8 cellular contexts compared by ENCODE assay signal in the genomic region with DNA sequence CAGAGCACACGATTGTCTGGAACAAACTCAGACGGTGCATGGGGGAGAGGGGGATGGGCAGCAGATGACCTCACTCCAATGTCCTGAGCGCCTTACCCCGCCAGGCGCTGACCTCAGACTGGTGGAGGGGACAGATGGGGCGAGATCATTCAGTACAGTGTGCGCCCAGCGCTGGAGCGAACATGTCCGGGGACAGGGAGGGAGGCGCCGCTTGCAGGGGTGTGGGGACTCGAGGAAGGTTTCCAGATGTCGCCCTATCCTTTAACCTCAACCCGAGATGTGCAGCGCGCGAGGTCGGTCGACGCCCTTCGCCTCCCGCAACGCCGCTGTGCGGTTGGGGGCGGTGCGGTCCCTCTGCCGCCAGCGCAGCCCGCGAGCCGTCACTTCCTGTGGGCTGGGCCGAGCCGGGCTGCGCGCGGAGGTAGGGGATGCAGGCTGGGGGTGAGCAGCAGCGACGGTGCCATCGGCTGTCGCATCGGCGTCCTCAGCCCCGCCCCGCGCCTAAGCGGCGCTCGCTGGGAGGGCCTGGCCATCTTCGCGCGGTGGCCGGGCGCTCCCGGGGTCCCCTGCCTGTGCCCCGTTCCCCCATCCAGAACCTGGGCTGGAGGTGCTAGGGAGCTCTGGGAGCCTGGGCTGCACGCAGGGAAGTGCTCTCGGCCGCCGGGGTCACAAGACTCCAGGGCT. TPM values are rescaled to one million over a fixed set of nuclear protein-coding genes. Genes with fewer than 3 reads are reported as not detected.
A peak's percentile ranks its signal among the peaks of the same experiment; 100 is the strongest.
DNase-seq lines count a peak whose midpoint lies in the region; ATAC-seq and TF ChIP-seq lines count a peak whose summit lies in the region.

No MANE protein-coding gene starts in this region.

- H3K79me1 ChIP-seq in trophoblast cell (ENCODE audit: low read length), result peaks cover 9% of the 10 kb centered on the region

- CTCF ChIA-PET in SK-N-SH (lab: Yijun Ruan, JAX), result interaction anchor here (1.0 to 2.9 kb wide), 8 partner anchors 8 to 59 kb away, joined by 3 to 15 read pairs (median 4); a partner anchor contains a TSS

- no peak; the same call in 1 of the 2 replicates for TF ChIP-seq RAD21 in SK-N-SH (IDR thresholded peaks at IDR 0.05; ENCODE audit: low read length)

- H4K12ac ChIP-seq in trophoblast cell (ENCODE audit: low read depth, low read length), result peak overlapping the region; percentile 84

- H3F3A ChIP-seq in SK-N-SH (replicated peaks; ENCODE audit: insufficient read depth), result peaks cover 37% of the 10 kb centered on the region

- H3K9me2 ChIP-seq in SK-N-SH, result no peaks in the 10 kb centered on the region

- no peaks in the 10 kb centered on the region for H3K27me3 ChIP-seq in MG63
- no peaks in the 10 kb centered on the region for H3K27me3 ChIP-seq in SK-N-SH (ENCODE audit: insufficient read depth)
- H3K27me3 ChIP-seq in heart left ventricle, result peaks cover 0 to 12% (median 0%) of the 10 kb centered on the region in 9 donors
- H3K27me3 ChIP-seq in trophoblast cell (ENCODE audit: insufficient read depth, low read length), result no peaks in the 10 kb centered on the region
- H3K27me3 ChIP-seq in tibial nerve, result no peaks in the 10 kb centered on the region

- peak overlapping the region; percentile 84 for H3K14ac ChIP-seq in trophoblast cell (ENCODE audit: low read length)

- H4K8ac ChIP-seq in trophoblast cell (ENCODE audit: low read depth, low read length), result peak overlapping the region; percentile 75

- H3K18ac ChIP-seq in trophoblast cell (ENCODE audit: low read length), result peak overlapping the region; percentile 64

- ATAC-seq in heart left ventricle (peak; percentile 86 to 95 (median 94)), HG02588 (IDR thresholded peaks at IDR 0.05; ENCODE audit: unreplicated experiment) (no peak)

- peak overlapping the region; percentile 8 for H3K4ac ChIP-seq in trophoblast cell (ENCODE audit: low read depth, low read length)

- H3K9ac ChIP-seq in SK-N-SH, result peak overlapping the region; percentile 60
- peak overlapping the region; percentile 83 for H3K9ac ChIP-seq in trophoblast cell (ENCODE audit: low read length)

- H3K27ac ChIP-seq in SK-N-SH (ENCODE audit: low read depth in 2 of 2, low read length in 1 of 2) (peak overlapping the region; percentile 59 to 91), heart left ventricle (peak overlapping the region; percentile 83 to 95 (median 90)), trophoblast cell (ENCODE audit: low read depth, low read length) (peak overlapping the region; percentile 72), tibial nerve (peak overlapping the region; percentile 75 to 92 (median 87))

- H2BK12ac ChIP-seq in trophoblast cell (ENCODE audit: low read length), result peak overlapping the region; percentile 6

- DNase-seq in GM13976 (ENCODE audit: low spot score) (peak; percentile 84), MG63 (peak; percentile 72), SK-N-SH (peak; percentile 99), heart left ventricle (peak; percentile 76 to 90 (median 84)), trophoblast cell (peak; percentile 87), tibial nerve (ENCODE audit: low spot score in 2 of 2) (peak; percentile 27 to 49)
- DNase-seq in activated naive CD8-positive, alpha-beta T cell treated with anti-CD3 and anti-CD28 coated beads, Interleukin-2, amount 50 U/mL, for 16 hours (ENCODE audit: low read depth, low spot score), result peak; percentile 44

- TF ChIP-seq CTCF in GM13976 (IDR thresholded peaks at IDR 0.05; ENCODE audit: borderline replicate concordance, control extremely low read depth, extremely low read depth, insufficient read depth, missing control alignments) (no peak), SK-N-SH (IDR thresholded peaks at IDR 0.05) (peak; percentile 12; the same call in 1 of the 2 replicates), heart left ventricle (IDR thresholded peaks at IDR 0.05) (peak in 5 of 12 donors; percentile 7 to 29 (median 23)), tibial nerve (IDR thresholded peaks at IDR 0.05) (peak in 2 of 5 experiments; percentile 37 to 50)

- in situ Hi-C loops in GM13976 (cut with MboI; ENCODE audit: low sequenced_read_pairs, unreplicated experiment), result no loop called here

- peaks cover 3% of the 10 kb centered on the region; the same call in 1 of the 2 replicates for H3K79me2 ChIP-seq in SK-N-SH (ENCODE audit: insufficient read depth)
- peaks cover 5% of the 10 kb centered on the region for H3K79me2 ChIP-seq in trophoblast cell (ENCODE audit: control insufficient read depth, insufficient read depth, low read length, poor library complexity)

- H3K36me3 ChIP-seq in MG63, result no peaks in the 10 kb centered on the region
- no peaks in the 10 kb centered on the region for H3K36me3 ChIP-seq in SK-N-SH (replicated peaks in 1 of 2; ENCODE audit: control insufficient read depth in 1 of 2, insufficient read depth in 2 of 2, low read length in 1 of 2)
- no peaks in the 10 kb centered on the region for H3K36me3 ChIP-seq in heart left ventricle
- H3K36me3 ChIP-seq in trophoblast cell (ENCODE audit: control insufficient read depth in 1 of 2, insufficient read depth in 2 of 2, low read length in 2 of 2), result no peaks in the 10 kb centered on the region
- H3K36me3 ChIP-seq in tibial nerve, result no peaks in the 10 kb centered on the region

- H2AFZ ChIP-seq in SK-N-SH (ENCODE audit: low read depth) (peak overlapping the region; percentile 93), trophoblast cell (ENCODE audit: insufficient read depth, low read length, poor library complexity) (peak overlapping the region; percentile 74)

- peak in 1 of 2 donors; percentile 77 for TF ChIP-seq POLR2A in heart left ventricle (IDR thresholded peaks at IDR 0.05)
- peak; percentile 36 to 57 for TF ChIP-seq POLR2A in tibial nerve (IDR thresholded peaks at IDR 0.05)

- TF ChIP-seq EP300 in SK-N-SH (IDR thresholded peaks at IDR 0.05; ENCODE audit: borderline replicate concordance in 1 of 2, low read depth in 1 of 2, low read length in 1 of 2), result 0 out of 4 replicates have a peak, but pooled peaks of 1 of the 2 experiments have one; percentile 4
- peak in 1 of 2 donors; percentile 71 for TF ChIP-seq EP300 in tibial nerve (IDR thresholded peaks at IDR 0.05)

- POLR2A ChIA-PET in SK-N-SH (lab: Yijun Ruan, JAX), result interaction anchor here (0.6 to 2.5 kb wide), 7 partner anchors 8 to 149 kb away, joined by 3 to 23 read pairs (median 4); a partner anchor contains a TSS

- no peaks in the 10 kb centered on the region for H3K9me3 ChIP-seq in MG63
- no peaks in the 10 kb centered on the region for H3K9me3 ChIP-seq in SK-N-SH
- no peaks in the 10 kb centered on the region for H3K9me3 ChIP-seq in heart left ventricle
- no peaks in the 10 kb centered on the region for H3K9me3 ChIP-seq in trophoblast cell (ENCODE audit: insufficient read depth, low read depth, low read length)
- H3K9me3 ChIP-seq in tibial nerve, result no peaks in the 10 kb centered on the region

- WGBS in SK-N-SH (ENCODE audit: low lambda C conversion rate), result 1% methylated on average over 22 of the region's 61 CpGs
- 0 to 1% (median 0%) methylated on average over 42 to 61 of the region's 61 CpGs for WGBS in heart left ventricle, 4 donors
- no CpG with 5 or more reads among the region's 61 CpGs for WGBS in trophoblast cell (ENCODE audit: extremely low coverage, insufficient coverage, insufficient read length)
- WGBS in tibial nerve, 2 donors, result 1 to 2% methylated on average over 27 to 58 of the region's 61 CpGs

- intact Hi-C loops in heart left ventricle (cut with DNase I), result loop anchor here in 4 of 10 donors (2.0 to 10.0 kb wide), 5 partner anchors 31 to 203 kb away; a partner anchor contains a TSS

- no peak overlapping the region for H3K23ac ChIP-seq in trophoblast cell (ENCODE audit: low read length)

- H3K4me1 ChIP-seq in SK-N-SH (ENCODE audit: control insufficient read depth in 1 of 2, insufficient read depth in 2 of 2, low read depth in 1 of 2, low read length in 1 of 2) (peaks cover 5 to 11% of the 10 kb centered on the region in 2 experiments; a peak in 2 of 4 replicates), heart left ventricle (peaks cover 6 to 27% (median 20%) of the 10 kb centered on the region in 12 donors), trophoblast cell (ENCODE audit: control insufficient read depth in 1 of 2, insufficient read depth in 2 of 2, low read length in 2 of 2) (peaks cover 7 to 14% of the 10 kb centered on the region in 2 experiments), tibial nerve (peaks cover 0 to 28% (median 14%) of the 10 kb centered on the region in 4 donors)

- peak overlapping the region; percentile 49 for H4K91ac ChIP-seq in trophoblast cell (ENCODE audit: low read depth, low read length)

- peak overlapping the region; percentile 54 for H3K4me3 ChIP-seq in MG63
- H3K4me3 ChIP-seq in SK-N-SH (ENCODE audit: low read depth in 2 of 2, low read length in 1 of 2), result peak overlapping the region; percentile 64 to 94
- peak overlapping the region; percentile 45 to 94 (median 68) for H3K4me3 ChIP-seq in heart left ventricle
- peak overlapping the region; percentile 77 for H3K4me3 ChIP-seq in trophoblast cell (ENCODE audit: low read depth, low read length)
- peak overlapping the region; percentile 38 to 83 (median 72) for H3K4me3 ChIP-seq in tibial nerve

- H2AK5ac ChIP-seq in trophoblast cell (ENCODE audit: low read length), result no peak overlapping the region

- H4K20me1 ChIP-seq in SK-N-SH (ENCODE audit: insufficient read depth), result no peaks in the 10 kb centered on the region

- H2BK5ac ChIP-seq in trophoblast cell (ENCODE audit: low read depth, low read length, poor library complexity), result peak overlapping the region; percentile 5

- peak overlapping the region; percentile 72 for H2BK120ac ChIP-seq in trophoblast cell (ENCODE audit: insufficient read depth, low read length, poor library complexity)

- H3K4me2 ChIP-seq in SK-N-SH (peak overlapping the region; percentile 97), trophoblast cell (ENCODE audit: low read length) (peak overlapping the region; percentile 95)

RNA-seq across cellular contexts. Expression of a gene that starts 5.3 kb away (rescaled TPM):
- 2.2 and 4.2 TPM in 2 replicates for total RNA-seq in MG63 (2014; rRNA removed; shearing (Covaris generic); ENCODE audit: low replicate concordance)
- polyA plus RNA-seq in SK-N-SH (2012; rRNA removed) (18.6 and 21.2 TPM in 2 replicates), heart left ventricle (10 to 100 TPM; 13.6 to 19.1 TPM)
- polyA plus RNA-seq in SK-N-SH (2012; cell fraction: cytosol; rRNA removed), result 9.6 and 15.3 TPM in 2 replicates
- polyA plus RNA-seq in SK-N-SH (2012; cell fraction: nucleus; rRNA removed), result 25.0 and 29.9 TPM in 2 replicates
- total RNA-seq in heart left ventricle (10 to 100 TPM; 13.0 to 56.4 (median 18.1) TPM), tibial nerve (10 to 100 TPM; 10.7 to 19.2 (median 13.9) TPM)
- polyA plus RNA-seq in trophoblast cell (2013), result 12.8 and 13.2 TPM in 2 replicates

RNA-seq across cellular contexts. Expression of a gene that starts 9.6 kb away (rescaled TPM):
- not detected in 2 replicates for total RNA-seq in MG63 (2014; rRNA removed; shearing (Covaris generic); ENCODE audit: low replicate concordance)
- polyA plus RNA-seq in SK-N-SH (2012; rRNA removed) (2.5 and 2.9 TPM in 2 replicates), heart left ventricle (10 to 100 TPM in 1 of 2 donors, 1 to 10 TPM in 1; 6.7 to 10.7 TPM)
- polyA plus RNA-seq in SK-N-SH (2012; cell fraction: cytosol; rRNA removed), result 1.3 and 2.2 TPM in 2 replicates
- polyA plus RNA-seq in SK-N-SH (2012; cell fraction: nucleus; rRNA removed), result 13.2 and 16.3 TPM in 2 replicates
- total RNA-seq in heart left ventricle (10 to 100 TPM in 4 of 9 donors, 1 to 10 TPM in 5; 5.7 to 15.7 (median 9.8) TPM), tibial nerve (10 to 100 TPM in 1 of 4 donors, 1 to 10 TPM in 3; 5.7 to 11.6 (median 8.9) TPM)
- polyA plus RNA-seq in trophoblast cell (2013), result 22.3 and 23.4 TPM in 2 replicates

RNA-seq across cellular contexts. Expression of a gene that starts 30.3 kb away (rescaled TPM):
- total RNA-seq in MG63 (2014; rRNA removed; shearing (Covaris generic); ENCODE audit: low replicate concordance), result 94.3 and 148 TPM in 2 replicates
- polyA plus RNA-seq in SK-N-SH (2012; rRNA removed), result 87.3 and 89.2 TPM in 2 replicates
- 86.8 and 89.7 TPM in 2 replicates for polyA plus RNA-seq in SK-N-SH (2012; cell fraction: cytosol; rRNA removed)
- polyA plus RNA-seq in SK-N-SH (2012; cell fraction: nucleus; rRNA removed), result 31.8 and 37.9 TPM in 2 replicates
- total RNA-seq in heart left ventricle, result 10 to 100 TPM; 41.0 to 89.4 (median 55.8) TPM
- 10 to 100 TPM; 82.0 to 93.8 TPM for polyA plus RNA-seq in heart left ventricle
- polyA plus RNA-seq in trophoblast cell (2013), result 24.9 and 25.0 TPM in 2 replicates
- total RNA-seq in tibial nerve, result 10 to 100 TPM; 32.1 to 51.9 (median 46.0) TPM

RNA-seq across cellular contexts. Expression of a gene that starts 46.4 kb away (rescaled TPM):
- total RNA-seq in MG63 (2014; rRNA removed; shearing (Covaris generic); ENCODE audit: low replicate concordance), result not detected in 2 replicates
- polyA plus RNA-seq in SK-N-SH (2012; rRNA removed), result not detected in 2 replicates
- not detected in 2 replicates for polyA plus RNA-seq in SK-N-SH (2012; cell fraction: cytosol; rRNA removed)
- polyA plus RNA-seq in SK-N-SH (2012; cell fraction: nucleus; rRNA removed), result not detected in 2 replicates
- not detected for total RNA-seq in heart left ventricle
- polyA plus RNA-seq in heart left ventricle, result not detected
- not detected in 2 replicates for polyA plus RNA-seq in trophoblast cell (2013)
- not detected for total RNA-seq in tibial nerve

RNA-seq across cellular contexts. Expression of a gene that starts 58.0 kb away (rescaled TPM):
- total RNA-seq in MG63 (2014; rRNA removed; shearing (Covaris generic); ENCODE audit: low replicate concordance), result not detected in 2 replicates
- polyA plus RNA-seq in SK-N-SH (2012; rRNA removed) (not detected in 2 replicates), heart left ventricle (not detected)
- polyA plus RNA-seq in SK-N-SH (2012; cell fraction: cytosol; rRNA removed), result not detected in 2 replicates
- polyA plus RNA-seq in SK-N-SH (2012; cell fraction: nucleus; rRNA removed), result not detected in 2 replicates
- total RNA-seq in heart left ventricle (not detected), tibial nerve (not detected)
- not detected in 2 replicates for polyA plus RNA-seq in trophoblast cell (2013)

Comparison
In these comparisons a context has a peak if more than half of its experiments do, and no peak if none do; other contexts are left out.
1. DNase-seq: peak in every context shown above with its lines; median percentile 99 in SK-N-SH; 87 in trophoblast cell; 84 in GM13976; 84 in heart left ventricle; 72 in MG63; 44 in activated naive CD8-positive, alpha-beta T cell treated with anti-CD3 and anti-CD28 coated beads, Interleukin-2, amount 50 U/mL, for 16 hours; 38 in tibial nerve.